22 cellular contexts compared by ENCODE assay signal in the genomic region with DNA sequence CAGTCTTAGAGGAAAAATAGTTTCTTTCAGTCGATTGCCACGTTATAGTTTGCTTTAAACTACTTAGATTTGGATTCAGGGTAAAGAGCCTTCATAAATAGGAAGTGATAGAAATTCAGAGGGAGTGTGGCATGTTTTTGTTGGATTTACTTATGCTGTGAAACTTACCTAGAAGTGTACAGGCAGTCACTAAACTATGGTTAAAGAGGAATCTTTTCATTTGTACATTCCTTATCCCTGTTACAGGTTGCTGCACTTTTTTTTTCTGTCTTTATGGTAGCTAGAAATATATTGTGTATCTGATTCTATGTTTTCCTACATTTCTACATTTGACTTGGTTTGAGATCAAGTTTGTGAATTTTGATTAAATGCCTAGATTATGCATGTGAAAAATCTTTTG. TPM values are rescaled to one million over a fixed set of nuclear protein-coding genes. Genes with fewer than 3 reads are reported as not detected.
DNase-seq lines count a peak whose midpoint lies in the region; ATAC-seq and TF ChIP-seq lines count a peak whose summit lies in the region.
"Had no signal": no experiment of that assay in that cellular context is flagged by ENCODE, and none has a peak within 500 bp of the region (broad histone marks: within the 10 kb centered on the region; RNA-seq: fewer than 3 reads in every experiment).

No MANE protein-coding gene starts in this region.

- ATAC-seq in Right ventricle myocardium superior (ENCODE audit: poor library complexity) (no peak), body of pancreas (no peak), HG02870 (IDR thresholded peaks at IDR 0.05; ENCODE audit: unreplicated experiment) (no peak), GM18870 (IDR thresholded peaks at IDR 0.05; ENCODE audit: unreplicated experiment) (no peak)
- no peak for ATAC-seq in activated naive CD4-positive, alpha-beta T cell treated with anti-CD3 and anti-CD28 coated beads, Interleukin-2, amount 50 U/mL, for 72 hours
- ATAC-seq: activated CD4-positive, CD25-positive, alpha-beta regulatory T cell treated with anti-CD3 and anti-CD28 coated beads, Interleukin-2, amount 50 U/mL, for 24 hours; natural killer cell treated with Interleukin-12 subunit alpha and Interleukin-12 subunit beta and Interleukin-15 and Interleukin-18, amount 100 ng/mL, for 72 hours had no signal

- TF ChIP-seq CTCF in cardiac muscle cell (IDR thresholded peaks at IDR 0.05; ENCODE audit: low read depth, low read length) (no peak), body of pancreas (IDR thresholded peaks at IDR 0.05) (no peak), mesothelial cell of epicardium (IDR thresholded peaks at IDR 0.05; ENCODE audit: unreplicated experiment) (no peak)

- H3K4me1 Mint-ChIP-seq in mesothelial cell of epicardium = peaks cover 32% of the 10 kb centered on the region
- H3K4me1 Mint-ChIP-seq: CD4-positive, CD25-positive, alpha-beta regulatory T cell had no signal

- H3K27me3 ChIP-seq in cardiac muscle cell (no peaks in the 10 kb centered on the region), body of pancreas (no peaks in the 10 kb centered on the region)
- H3K27me3 ChIP-seq: Peyer's patch, sigmoid colon, testis had no signal

- POLR2A ChIA-PET in HEK293T (lab: Yijun Ruan, JAX) = no interaction called here

- no peak for TF ChIP-seq POLR2A in body of pancreas (IDR thresholded peaks at IDR 0.05)

- H3K27ac Mint-ChIP-seq in mesothelial cell of epicardium = peak overlapping the region; percentile 97
- H3K27ac Mint-ChIP-seq in activated naive CD4-positive, alpha-beta T cell treated with anti-CD3 and anti-CD28 coated beads, Interleukin-2, amount 50 U/mL, for 72 hours = no peak overlapping the region
- H3K27ac Mint-ChIP-seq: CD4-positive, CD25-positive, alpha-beta regulatory T cell; natural killer cell treated with Interleukin-12 subunit alpha and Interleukin-12 subunit beta and Interleukin-15 and Interleukin-18, amount 100 ng/mL, for 72 hours had no signal

- no peaks in the 10 kb centered on the region for H3K9me3 ChIP-seq in cardiac muscle cell (ENCODE audit: low read depth)
- no peaks in the 10 kb centered on the region for H3K9me3 ChIP-seq in body of pancreas
- H3K9me3 ChIP-seq: lower lobe of right lung, Peyer's patch, sigmoid colon, testis had no signal

- H3K4me3 ChIP-seq in cardiac muscle cell (no peak overlapping the region), body of pancreas (no peak overlapping the region)
- H3K4me3 ChIP-seq: lower lobe of right lung, Peyer's patch, sigmoid colon, testis had no signal

- H3K4me1 ChIP-seq in cardiac muscle cell (ENCODE audit: low read depth) (peaks cover 10% of the 10 kb centered on the region), body of pancreas (peaks cover 25% of the 10 kb centered on the region)
- H3K4me1 ChIP-seq: Peyer's patch had no signal

- CTCF ChIA-PET in HEK293T (lab: Yijun Ruan, JAX) = no interaction called here

- H3K27me3 Mint-ChIP-seq in mesothelial cell of epicardium (ENCODE audit: low read depth) = no peaks in the 10 kb centered on the region

- H3K4me3 Mint-ChIP-seq in mesothelial cell of epicardium = no peak overlapping the region
- H3K4me3 Mint-ChIP-seq: CD4-positive, CD25-positive, alpha-beta regulatory T cell; natural killer cell treated with Interleukin-12 subunit alpha and Interleukin-12 subunit beta and Interleukin-15 and Interleukin-18, amount 100 ng/mL, for 72 hours had no signal

- H3K36me3 ChIP-seq in cardiac muscle cell (no peaks in the 10 kb centered on the region), body of pancreas (replicated peaks in 1 of 2; ENCODE audit: insufficient read depth in 1 of 2, low read depth in 2 of 2) (no peaks in the 10 kb centered on the region)
- H3K36me3 ChIP-seq: lower lobe of right lung, Peyer's patch, sigmoid colon had no signal

- intact Hi-C loops in Right ventricle myocardium superior (cut with DNase I) (no loop called here), body of pancreas (cut with DNase I) (no loop called here)

- peaks cover 3% of the 10 kb centered on the region for H3K36me3 Mint-ChIP-seq in mesothelial cell of epicardium
- H3K36me3 Mint-ChIP-seq in activated naive CD4-positive, alpha-beta T cell treated with anti-CD3 and anti-CD28 coated beads, Interleukin-2, amount 50 U/mL, for 72 hours = no peaks in the 10 kb centered on the region
- H3K36me3 Mint-ChIP-seq: CD4-positive, CD25-positive, alpha-beta regulatory T cell; natural killer cell treated with Interleukin-12 subunit alpha and Interleukin-12 subunit beta and Interleukin-15 and Interleukin-18, amount 100 ng/mL, for 72 hours had no signal

- WGBS in body of pancreas, 2 donors = 53 to 54% methylated on average over 2 of the region's 2 CpGs

- peak overlapping the region; percentile 86 for H3K27ac ChIP-seq in cardiac muscle cell
- peak overlapping the region in 3 of 4 donors; percentile 49 to 63 (median 62) for H3K27ac ChIP-seq in body of pancreas
- H3K27ac ChIP-seq: lower lobe of right lung, Peyer's patch, testis had no signal

- DNase-seq in cardiac muscle cell (ENCODE audit: low read depth in 1 of 2, low spot score in 1 of 2) = no peak
- no peak for DNase-seq in Right ventricle myocardium superior
- DNase-seq in body of pancreas = no peak
- DNase-seq in mesothelial cell of epicardium (ENCODE audit: low spot score in 2 of 2, unreplicated experiment in 2 of 2) = no peak
- no peak for DNase-seq in activated naive CD4-positive, alpha-beta T cell treated with anti-CD3 and anti-CD28 coated beads, Interleukin-2, amount 50 U/mL, for 72 hours (ENCODE audit: low spot score in 2 of 2)
- no peak for DNase-seq in HEK293T (ENCODE audit: extremely low spot score)
- DNase-seq: activated gamma-delta T cell; aorta; CD4-positive, CD25-positive, alpha-beta regulatory T cell; lower lobe of right lung; MV-4-11; NCI-H2081; NCI-H69; Peyer's patch; sigmoid colon; stimulated activated CD4-positive, alpha-beta T cell treated with anti-CD3 and anti-CD28 coated beads, Interleukin-4, amount 100 ng/mL, for 1 hour; T-helper 1 cell had no signal

- peaks cover 4% of the 10 kb centered on the region for H3K9me3 Mint-ChIP-seq in mesothelial cell of epicardium
- no peaks in the 10 kb centered on the region for H3K9me3 Mint-ChIP-seq in activated naive CD4-positive, alpha-beta T cell treated with anti-CD3 and anti-CD28 coated beads, Interleukin-2, amount 50 U/mL, for 72 hours
- H3K9me3 Mint-ChIP-seq: CD4-positive, CD25-positive, alpha-beta regulatory T cell; natural killer cell treated with Interleukin-12 subunit alpha and Interleukin-12 subunit beta and Interleukin-15 and Interleukin-18, amount 100 ng/mL, for 72 hours had no signal

TF ChIP-seq in HEK293T, 16 proteins besides CTCF, POLR2A, EP300 and RAD21:
- TF ChIP-seq, protein P1, sequence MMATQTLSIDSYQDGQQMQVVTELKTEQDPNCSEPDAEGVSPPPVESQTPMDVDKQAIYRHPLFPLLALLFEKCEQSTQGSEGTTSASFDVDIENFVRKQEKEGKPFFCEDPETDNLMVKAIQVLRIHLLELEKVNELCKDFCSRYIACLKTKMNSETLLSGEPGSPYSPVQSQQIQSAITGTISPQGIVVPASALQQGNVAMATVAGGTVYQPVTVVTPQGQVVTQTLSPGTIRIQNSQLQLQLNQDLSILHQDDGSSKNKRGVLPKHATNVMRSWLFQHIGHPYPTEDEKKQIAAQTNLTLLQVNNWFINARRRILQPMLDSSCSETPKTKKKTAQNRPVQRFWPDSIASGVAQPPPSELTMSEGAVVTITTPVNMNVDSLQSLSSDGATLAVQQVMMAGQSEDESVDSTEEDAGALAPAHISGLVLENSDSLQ (IDR thresholded peaks at IDR 0.05) = no peak
- TF ChIP-seq TARDBP (IDR thresholded peaks at IDR 0.05) = no peak
- no peak for TF ChIP-seq BHLHE40 (IDR thresholded peaks at IDR 0.05; ENCODE audit: borderline replicate concordance)
- no peak for TF ChIP-seq FOXK2 (IDR thresholded peaks at IDR 0.05)
- TF ChIP-seq FOXA1 (IDR thresholded peaks at IDR 0.05) = no peak
- TF ChIP-seq FOXM1 (IDR thresholded peaks at IDR 0.05; ENCODE audit: borderline replicate concordance) = no peak
- no peak for TF ChIP-seq SP1 (IDR thresholded peaks at IDR 0.05)
- no peak for TF ChIP-seq LEF1 (IDR thresholded peaks at IDR 0.05; ENCODE audit: borderline replicate concordance)
- TF ChIP-seq SUZ12 (IDR thresholded peaks at IDR 0.05) = no peak
- TF ChIP-seq L3MBTL2 (conservative IDR thresholded peaks at IDR 0.05) = no peak
- TF ChIP-seq ELF4 (IDR thresholded peaks at IDR 0.05) = no peak
- TF ChIP-seq CTBP1 (IDR thresholded peaks at IDR 0.05; ENCODE audit: borderline replicate concordance) = no peak
- no peak for TF ChIP-seq HDGF (IDR thresholded peaks at IDR 0.05; ENCODE audit: borderline replicate concordance)
- no peak for TF ChIP-seq ZNF384 (IDR thresholded peaks at IDR 0.05)
- TF ChIP-seq ARNT (IDR thresholded peaks at IDR 0.05) = no peak
- TF ChIP-seq NFRKB (IDR thresholded peaks at IDR 0.05) = no peak
TF ChIP-seq in HEK293T: peak in this region for 0.

RNA-seq across cellular contexts. Expression of a gene that starts 19.1 kb away (rescaled TPM):
- 14.3 and 30.2 TPM in 2 replicates for total RNA-seq in cardiac muscle cell
- polyA plus RNA-seq in cardiac muscle cell = 18.8 and 24.3 TPM in 2 replicates
- total RNA-seq in Right ventricle myocardium superior = 34.4 TPM
- total RNA-seq in body of pancreas = 10 to 100 TPM; 24.4 to 30.3 TPM
- 61.7 to 64.1 TPM (median 62.5 TPM) in 3 replicates for total RNA-seq in mesothelial cell of epicardium
- 1 to 10 TPM; 3.1 to 3.8 TPM for total RNA-seq in activated naive CD4-positive, alpha-beta T cell treated with anti-CD3 and anti-CD28 coated beads, Interleukin-2, amount 50 U/mL, for 72 hours
